1 cellular context compared by ENCODE assay signal in the genomic region with DNA sequence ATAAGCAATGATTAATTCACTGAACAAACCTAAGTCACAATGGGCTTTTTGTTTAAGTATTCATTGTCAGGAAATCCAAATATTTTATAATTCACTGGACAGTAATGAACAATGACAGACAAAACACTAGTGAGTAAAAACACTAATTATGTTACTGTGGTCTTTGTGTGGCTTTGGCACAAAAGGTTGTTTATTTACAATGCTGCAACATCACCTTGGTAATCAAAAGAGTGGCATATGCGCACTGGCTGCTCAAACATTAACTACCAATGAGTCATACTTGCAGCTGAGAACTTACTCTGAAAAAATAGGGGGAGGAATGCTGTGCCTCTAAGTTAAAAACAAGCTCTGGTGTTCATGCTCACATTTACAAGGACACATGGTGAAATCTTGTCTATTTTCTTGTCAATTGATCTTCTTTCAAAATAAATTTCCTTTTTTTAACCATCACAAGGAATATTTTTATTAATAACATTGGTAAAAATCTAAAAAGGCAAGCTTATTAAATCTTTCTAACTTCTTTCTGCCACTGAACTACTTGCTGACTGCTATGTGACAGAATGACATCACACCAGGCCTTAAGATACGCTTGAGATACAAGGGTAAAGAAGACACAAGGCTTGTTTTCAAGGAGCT.
A peak's percentile ranks its signal among the peaks of the same experiment; 100 is the strongest.
TF ChIP-seq lines count a peak whose summit lies in the region.

No MANE protein-coding gene starts in this region.

TF ChIP-seq in HepG2, 621 proteins besides CTCF, POLR2A, EP300 and RAD21 (continued from another document):
- TF ChIP-seq, protein P1, sequence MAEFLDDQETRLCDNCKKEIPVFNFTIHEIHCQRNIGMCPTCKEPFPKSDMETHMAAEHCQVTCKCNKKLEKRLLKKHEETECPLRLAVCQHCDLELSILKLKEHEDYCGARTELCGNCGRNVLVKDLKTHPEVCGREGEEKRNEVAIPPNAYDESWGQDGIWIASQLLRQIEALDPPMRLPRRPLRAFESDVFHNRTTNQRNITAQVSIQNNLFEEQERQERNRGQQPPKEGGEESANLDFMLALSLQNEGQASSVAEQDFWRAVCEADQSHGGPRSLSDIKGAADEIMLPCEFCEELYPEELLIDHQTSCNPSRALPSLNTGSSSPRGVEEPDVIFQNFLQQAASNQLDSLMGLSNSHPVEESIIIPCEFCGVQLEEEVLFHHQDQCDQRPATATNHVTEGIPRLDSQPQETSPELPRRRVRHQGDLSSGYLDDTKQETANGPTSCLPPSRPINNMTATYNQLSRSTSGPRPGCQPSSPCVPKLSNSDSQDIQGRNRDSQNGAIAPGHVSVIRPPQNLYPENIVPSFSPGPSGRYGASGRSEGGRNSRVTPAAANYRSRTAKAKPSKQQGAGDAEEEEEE (CRISPR knock-in tag; IDR thresholded peaks at IDR 0.05; ENCODE audit: borderline replicate concordance), result no peak
- no peak for TF ChIP-seq ZNF552 (CRISPR knock-in tag; IDR thresholded peaks at IDR 0.05; ENCODE audit: borderline replicate concordance)
- TF ChIP-seq ARNT2 (CRISPR knock-in tag; IDR thresholded peaks at IDR 0.05; ENCODE audit: low read depth), result 0 out of 2 replicates have a peak, but pooled peaks have one; percentile 30
- peak; percentile 71; the same call in 1 of the 2 replicates for TF ChIP-seq TBX3 (IDR thresholded peaks at IDR 0.05; ENCODE audit: borderline replicate concordance)
- peak; percentile 28 for TF ChIP-seq CREB1 (IDR thresholded peaks at IDR 0.05)
- 0 out of 2 replicates have a peak, but pooled peaks have one; percentile 68 for TF ChIP-seq CREB1 (CRISPR knock-in tag; IDR thresholded peaks at IDR 0.05)
- TF ChIP-seq TAF1 (CRISPR knock-in tag; IDR thresholded peaks at IDR 0.05), result no peak
- peak; percentile 89 for TF ChIP-seq FOXO1 (CRISPR knock-in tag; IDR thresholded peaks at IDR 0.05)
- TF ChIP-seq MYC (CRISPR knock-in tag; IDR thresholded peaks at IDR 0.05; ENCODE audit: borderline replicate concordance), result no peak
- TF ChIP-seq, protein P2, sequence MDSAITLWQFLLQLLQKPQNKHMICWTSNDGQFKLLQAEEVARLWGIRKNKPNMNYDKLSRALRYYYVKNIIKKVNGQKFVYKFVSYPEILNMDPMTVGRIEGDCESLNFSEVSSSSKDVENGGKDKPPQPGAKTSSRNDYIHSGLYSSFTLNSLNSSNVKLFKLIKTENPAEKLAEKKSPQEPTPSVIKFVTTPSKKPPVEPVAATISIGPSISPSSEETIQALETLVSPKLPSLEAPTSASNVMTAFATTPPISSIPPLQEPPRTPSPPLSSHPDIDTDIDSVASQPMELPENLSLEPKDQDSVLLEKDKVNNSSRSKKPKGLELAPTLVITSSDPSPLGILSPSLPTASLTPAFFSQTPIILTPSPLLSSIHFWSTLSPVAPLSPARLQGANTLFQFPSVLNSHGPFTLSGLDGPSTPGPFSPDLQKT (CRISPR knock-in tag; IDR thresholded peaks at IDR 0.05; ENCODE audit: borderline replicate concordance), result no peak
- peak; percentile 83 for TF ChIP-seq TEAD3 (CRISPR knock-in tag; optimal IDR thresholded peaks at IDR 0.05; ENCODE audit: borderline replicate concordance)
- peak; percentile 27; the same call in 1 of the 2 replicates for TF ChIP-seq IRF2 (CRISPR knock-in tag; IDR thresholded peaks at IDR 0.05)
- TF ChIP-seq ZNF431 (CRISPR knock-in tag; IDR thresholded peaks at IDR 0.05; ENCODE audit: borderline replicate concordance, low read depth), result no peak
- TF ChIP-seq POLR2G (IDR thresholded peaks at IDR 0.05; ENCODE audit: low read depth, low read length), result no peak
- TF ChIP-seq, protein P3, sequence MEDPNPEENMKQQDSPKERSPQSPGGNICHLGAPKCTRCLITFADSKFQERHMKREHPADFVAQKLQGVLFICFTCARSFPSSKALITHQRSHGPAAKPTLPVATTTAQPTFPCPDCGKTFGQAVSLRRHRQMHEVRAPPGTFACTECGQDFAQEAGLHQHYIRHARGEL (CRISPR knock-in tag; IDR thresholded peaks at IDR 0.05), result no peak
- peak; percentile 44; the same call in 1 of the 2 replicates for TF ChIP-seq SALL1 (CRISPR knock-in tag; IDR thresholded peaks at IDR 0.05)
- no peak for TF ChIP-seq SP140L (CRISPR knock-in tag; IDR thresholded peaks at IDR 0.05; ENCODE audit: borderline replicate concordance)
- 0 out of 2 replicates have a peak, but pooled peaks have one; percentile 21 for TF ChIP-seq ATF1 (CRISPR knock-in tag; IDR thresholded peaks at IDR 0.05)
- TF ChIP-seq SAP130 (CRISPR knock-in tag; IDR thresholded peaks at IDR 0.05; ENCODE audit: low read depth), result peak; percentile 77
- no peak for TF ChIP-seq MEIS1 (CRISPR knock-in tag; IDR thresholded peaks at IDR 0.05; ENCODE audit: borderline replicate concordance)
- no peak for TF ChIP-seq KMT2A (CRISPR knock-in tag; IDR thresholded peaks at IDR 0.05)
- TF ChIP-seq, protein P4, sequence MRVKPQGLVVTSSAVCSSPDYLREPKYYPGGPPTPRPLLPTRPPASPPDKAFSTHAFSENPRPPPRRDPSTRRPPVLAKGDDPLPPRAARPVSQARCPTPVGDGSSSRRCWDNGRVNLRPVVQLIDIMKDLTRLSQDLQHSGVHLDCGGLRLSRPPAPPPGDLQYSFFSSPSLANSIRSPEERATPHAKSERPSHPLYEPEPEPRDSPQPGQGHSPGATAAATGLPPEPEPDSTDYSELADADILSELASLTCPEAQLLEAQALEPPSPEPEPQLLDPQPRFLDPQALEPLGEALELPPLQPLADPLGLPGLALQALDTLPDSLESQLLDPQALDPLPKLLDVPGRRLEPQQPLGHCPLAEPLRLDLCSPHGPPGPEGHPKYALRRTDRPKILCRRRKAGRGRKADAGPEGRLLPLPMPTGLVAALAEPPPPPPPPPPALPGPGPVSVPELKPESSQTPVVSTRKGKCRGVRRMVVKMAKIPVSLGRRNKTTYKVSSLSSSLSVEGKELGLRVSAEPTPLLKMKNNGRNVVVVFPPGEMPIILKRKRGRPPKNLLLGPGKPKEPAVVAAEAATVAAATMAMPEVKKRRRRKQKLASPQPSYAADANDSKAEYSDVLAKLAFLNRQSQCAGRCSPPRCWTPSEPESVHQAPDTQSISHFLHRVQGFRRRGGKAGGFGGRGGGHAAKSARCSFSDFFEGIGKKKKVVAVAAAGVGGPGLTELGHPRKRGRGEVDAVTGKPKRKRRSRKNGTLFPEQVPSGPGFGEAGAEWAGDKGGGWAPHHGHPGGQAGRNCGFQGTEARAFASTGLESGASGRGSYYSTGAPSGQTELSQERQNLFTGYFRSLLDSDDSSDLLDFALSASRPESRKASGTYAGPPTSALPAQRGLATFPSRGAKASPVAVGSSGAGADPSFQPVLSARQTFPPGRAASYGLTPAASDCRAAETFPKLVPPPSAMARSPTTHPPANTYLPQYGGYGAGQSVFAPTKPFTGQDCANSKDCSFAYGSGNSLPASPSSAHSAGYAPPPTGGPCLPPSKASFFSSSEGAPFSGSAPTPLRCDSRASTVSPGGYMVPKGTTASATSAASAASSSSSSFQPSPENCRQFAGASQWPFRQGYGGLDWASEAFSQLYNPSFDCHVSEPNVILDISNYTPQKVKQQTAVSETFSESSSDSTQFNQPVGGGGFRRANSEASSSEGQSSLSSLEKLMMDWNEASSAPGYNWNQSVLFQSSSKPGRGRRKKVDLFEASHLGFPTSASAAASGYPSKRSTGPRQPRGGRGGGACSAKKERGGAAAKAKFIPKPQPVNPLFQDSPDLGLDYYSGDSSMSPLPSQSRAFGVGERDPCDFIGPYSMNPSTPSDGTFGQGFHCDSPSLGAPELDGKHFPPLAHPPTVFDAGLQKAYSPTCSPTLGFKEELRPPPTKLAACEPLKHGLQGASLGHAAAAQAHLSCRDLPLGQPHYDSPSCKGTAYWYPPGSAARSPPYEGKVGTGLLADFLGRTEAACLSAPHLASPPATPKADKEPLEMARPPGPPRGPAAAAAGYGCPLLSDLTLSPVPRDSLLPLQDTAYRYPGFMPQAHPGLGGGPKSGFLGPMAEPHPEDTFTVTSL (CRISPR knock-in tag; IDR thresholded peaks at IDR 0.05; ENCODE audit: borderline replicate concordance), result peak; percentile 79; the same call in 1 of the 2 replicates
- TF ChIP-seq, protein P5, sequence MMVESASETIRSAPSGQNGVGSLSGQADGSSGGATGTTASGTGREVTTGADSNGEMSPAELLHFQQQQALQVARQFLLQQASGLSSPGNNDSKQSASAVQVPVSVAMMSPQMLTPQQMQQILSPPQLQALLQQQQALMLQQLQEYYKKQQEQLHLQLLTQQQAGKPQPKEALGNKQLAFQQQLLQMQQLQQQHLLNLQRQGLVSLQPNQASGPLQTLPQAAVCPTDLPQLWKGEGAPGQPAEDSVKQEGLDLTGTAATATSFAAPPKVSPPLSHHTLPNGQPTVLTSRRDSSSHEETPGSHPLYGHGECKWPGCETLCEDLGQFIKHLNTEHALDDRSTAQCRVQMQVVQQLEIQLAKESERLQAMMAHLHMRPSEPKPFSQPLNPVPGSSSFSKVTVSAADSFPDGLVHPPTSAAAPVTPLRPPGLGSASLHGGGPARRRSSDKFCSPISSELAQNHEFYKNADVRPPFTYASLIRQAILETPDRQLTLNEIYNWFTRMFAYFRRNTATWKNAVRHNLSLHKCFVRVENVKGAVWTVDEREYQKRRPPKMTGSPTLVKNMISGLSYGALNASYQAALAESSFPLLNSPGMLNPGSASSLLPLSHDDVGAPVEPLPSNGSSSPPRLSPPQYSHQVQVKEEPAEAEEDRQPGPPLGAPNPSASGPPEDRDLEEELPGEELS (CRISPR knock-in tag; IDR thresholded peaks at IDR 0.05), result peak; percentile 99
- TF ChIP-seq, protein P6, sequence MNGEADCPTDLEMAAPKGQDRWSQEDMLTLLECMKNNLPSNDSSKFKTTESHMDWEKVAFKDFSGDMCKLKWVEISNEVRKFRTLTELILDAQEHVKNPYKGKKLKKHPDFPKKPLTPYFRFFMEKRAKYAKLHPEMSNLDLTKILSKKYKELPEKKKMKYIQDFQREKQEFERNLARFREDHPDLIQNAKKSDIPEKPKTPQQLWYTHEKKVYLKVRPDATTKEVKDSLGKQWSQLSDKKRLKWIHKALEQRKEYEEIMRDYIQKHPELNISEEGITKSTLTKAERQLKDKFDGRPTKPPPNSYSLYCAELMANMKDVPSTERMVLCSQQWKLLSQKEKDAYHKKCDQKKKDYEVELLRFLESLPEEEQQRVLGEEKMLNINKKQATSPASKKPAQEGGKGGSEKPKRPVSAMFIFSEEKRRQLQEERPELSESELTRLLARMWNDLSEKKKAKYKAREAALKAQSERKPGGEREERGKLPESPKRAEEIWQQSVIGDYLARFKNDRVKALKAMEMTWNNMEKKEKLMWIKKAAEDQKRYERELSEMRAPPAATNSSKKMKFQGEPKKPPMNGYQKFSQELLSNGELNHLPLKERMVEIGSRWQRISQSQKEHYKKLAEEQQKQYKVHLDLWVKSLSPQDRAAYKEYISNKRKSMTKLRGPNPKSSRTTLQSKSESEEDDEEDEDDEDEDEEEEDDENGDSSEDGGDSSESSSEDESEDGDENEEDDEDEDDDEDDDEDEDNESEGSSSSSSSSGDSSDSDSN (CRISPR knock-in tag; IDR thresholded peaks at IDR 0.05), result no peak
- TF ChIP-seq CEBPB (IDR thresholded peaks at IDR 0.05; ENCODE audit: borderline replicate concordance, low read depth, low read length), result peak; percentile 79
- peak; percentile 59; the same call in 1 of the 3 replicates for TF ChIP-seq MXI1 (IDR thresholded peaks at IDR 0.05; ENCODE audit: borderline replicate concordance, low read depth, low read length)
- TF ChIP-seq, protein P7, sequence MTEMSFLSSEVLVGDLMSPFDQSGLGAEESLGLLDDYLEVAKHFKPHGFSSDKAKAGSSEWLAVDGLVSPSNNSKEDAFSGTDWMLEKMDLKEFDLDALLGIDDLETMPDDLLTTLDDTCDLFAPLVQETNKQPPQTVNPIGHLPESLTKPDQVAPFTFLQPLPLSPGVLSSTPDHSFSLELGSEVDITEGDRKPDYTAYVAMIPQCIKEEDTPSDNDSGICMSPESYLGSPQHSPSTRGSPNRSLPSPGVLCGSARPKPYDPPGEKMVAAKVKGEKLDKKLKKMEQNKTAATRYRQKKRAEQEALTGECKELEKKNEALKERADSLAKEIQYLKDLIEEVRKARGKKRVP (CRISPR knock-in tag; IDR thresholded peaks at IDR 0.05), result peak in 1 of 2 experiments; percentile 70; a peak in 2 of 4 replicates
- TF ChIP-seq FOXA1 (IDR thresholded peaks at IDR 0.05), result no peak
- TF ChIP-seq FOXA1 (CRISPR knock-in tag; IDR thresholded peaks at IDR 0.05), result peak; percentile 88
- TF ChIP-seq ZNF83 (CRISPR knock-in tag; IDR thresholded peaks at IDR 0.05; ENCODE audit: borderline replicate concordance), result no peak
- 0 out of 2 replicates have a peak, but pooled peaks have one; percentile 44 for TF ChIP-seq ELF3 (CRISPR knock-in tag; IDR thresholded peaks at IDR 0.05)
TF ChIP-seq in HepG2: peak in this region for 88.
